In the genomic region with DNA sequence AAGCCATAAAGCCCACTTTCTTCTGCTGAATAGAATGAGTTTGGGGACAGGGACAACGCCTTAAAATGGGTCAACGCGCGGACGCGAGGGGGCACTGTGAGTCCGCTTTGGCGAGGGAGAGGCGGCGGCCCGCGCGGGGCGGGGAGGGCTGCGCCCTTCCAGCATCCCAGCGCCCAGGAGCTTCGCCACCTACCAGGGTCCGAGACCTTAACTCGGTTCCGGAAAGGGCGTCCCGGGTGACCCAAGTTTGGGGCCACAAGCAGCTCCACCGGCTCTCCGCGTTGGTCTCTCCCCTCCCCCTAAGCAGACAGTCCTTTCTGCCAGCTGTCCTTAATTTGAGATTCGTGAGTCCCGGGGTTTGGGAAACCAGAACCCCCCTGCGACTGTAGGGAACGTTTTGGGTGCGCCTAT, we compare ENCODE assay signal across 1 cellular context.
TF ChIP-seq lines count a peak whose summit lies in the region.

No MANE protein-coding gene starts in this region.

TF ChIP-seq in HEK293, 187 proteins besides CTCF, POLR2A, EP300 and RAD21 (continued from another document and continues in another):
- peak; percentile 59 for TF ChIP-seq ZBTB10 (tag by site-specific recombination; IDR thresholded peaks at IDR 0.05)
- 0 out of 2 replicates have a peak, but pooled peaks have one; percentile 16 for TF ChIP-seq BCL11B (tag by site-specific recombination; IDR thresholded peaks at IDR 0.05; ENCODE audit: low read depth)
- TF ChIP-seq KLF1 (tag by site-specific recombination; IDR thresholded peaks at IDR 0.05) = peak; percentile 51
- TF ChIP-seq ZBTB8A (tag by site-specific recombination; IDR thresholded peaks at IDR 0.05) = peak; percentile 96
- TF ChIP-seq ZNF501 (tag by site-specific recombination; IDR thresholded peaks at IDR 0.05) = peak; percentile 39; the same call in 1 of the 2 replicates
- TF ChIP-seq ZNF211 (tag by site-specific recombination; IDR thresholded peaks at IDR 0.05; ENCODE audit: low read depth) = no peak
- TF ChIP-seq YY2 (tag by site-specific recombination; IDR thresholded peaks at IDR 0.05) = no peak
- TF ChIP-seq, protein P1, sequence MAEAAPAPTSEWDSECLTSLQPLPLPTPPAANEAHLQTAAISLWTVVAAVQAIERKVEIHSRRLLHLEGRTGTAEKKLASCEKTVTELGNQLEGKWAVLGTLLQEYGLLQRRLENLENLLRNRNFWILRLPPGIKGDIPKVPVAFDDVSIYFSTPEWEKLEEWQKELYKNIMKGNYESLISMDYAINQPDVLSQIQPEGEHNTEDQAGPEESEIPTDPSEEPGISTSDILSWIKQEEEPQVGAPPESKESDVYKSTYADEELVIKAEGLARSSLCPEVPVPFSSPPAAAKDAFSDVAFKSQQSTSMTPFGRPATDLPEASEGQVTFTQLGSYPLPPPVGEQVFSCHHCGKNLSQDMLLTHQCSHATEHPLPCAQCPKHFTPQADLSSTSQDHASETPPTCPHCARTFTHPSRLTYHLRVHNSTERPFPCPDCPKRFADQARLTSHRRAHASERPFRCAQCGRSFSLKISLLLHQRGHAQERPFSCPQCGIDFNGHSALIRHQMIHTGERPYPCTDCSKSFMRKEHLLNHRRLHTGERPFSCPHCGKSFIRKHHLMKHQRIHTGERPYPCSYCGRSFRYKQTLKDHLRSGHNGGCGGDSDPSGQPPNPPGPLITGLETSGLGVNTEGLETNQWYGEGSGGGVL (tag by site-specific recombination; IDR thresholded peaks at IDR 0.05) = no peak
- TF ChIP-seq, protein P2, sequence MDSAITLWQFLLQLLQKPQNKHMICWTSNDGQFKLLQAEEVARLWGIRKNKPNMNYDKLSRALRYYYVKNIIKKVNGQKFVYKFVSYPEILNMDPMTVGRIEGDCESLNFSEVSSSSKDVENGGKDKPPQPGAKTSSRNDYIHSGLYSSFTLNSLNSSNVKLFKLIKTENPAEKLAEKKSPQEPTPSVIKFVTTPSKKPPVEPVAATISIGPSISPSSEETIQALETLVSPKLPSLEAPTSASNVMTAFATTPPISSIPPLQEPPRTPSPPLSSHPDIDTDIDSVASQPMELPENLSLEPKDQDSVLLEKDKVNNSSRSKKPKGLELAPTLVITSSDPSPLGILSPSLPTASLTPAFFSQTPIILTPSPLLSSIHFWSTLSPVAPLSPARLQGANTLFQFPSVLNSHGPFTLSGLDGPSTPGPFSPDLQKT (IDR thresholded peaks at IDR 0.05; ENCODE audit: borderline replicate concordance, low read depth, low read length) = no peak
- TF ChIP-seq ZNF2 (tag by site-specific recombination; IDR thresholded peaks at IDR 0.05) = 0 out of 2 replicates have a peak, but pooled peaks have one; percentile 49
- TF ChIP-seq, protein P3, sequence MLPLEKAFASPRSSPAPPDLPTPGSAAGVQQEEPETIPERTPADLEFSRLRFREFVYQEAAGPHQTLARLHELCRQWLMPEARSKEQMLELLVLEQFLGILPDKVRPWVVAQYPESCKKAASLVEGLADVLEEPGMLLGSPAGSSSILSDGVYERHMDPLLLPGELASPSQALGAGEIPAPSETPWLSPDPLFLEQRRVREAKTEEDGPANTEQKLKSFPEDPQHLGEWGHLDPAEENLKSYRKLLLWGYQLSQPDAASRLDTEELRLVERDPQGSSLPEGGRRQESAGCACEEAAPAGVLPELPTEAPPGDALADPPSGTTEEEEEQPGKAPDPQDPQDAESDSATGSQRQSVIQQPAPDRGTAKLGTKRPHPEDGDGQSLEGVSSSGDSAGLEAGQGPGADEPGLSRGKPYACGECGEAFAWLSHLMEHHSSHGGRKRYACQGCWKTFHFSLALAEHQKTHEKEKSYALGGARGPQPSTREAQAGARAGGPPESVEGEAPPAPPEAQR (tag by site-specific recombination; IDR thresholded peaks at IDR 0.05) = no peak
- TF ChIP-seq ZNF777 (tag by site-specific recombination; IDR thresholded peaks at IDR 0.05; ENCODE audit: borderline replicate concordance) = no peak
- no peak for TF ChIP-seq PBX3 (CRISPR knock-in tag; IDR thresholded peaks at IDR 0.05)
- TF ChIP-seq ZNF10 (tag by site-specific recombination; IDR thresholded peaks at IDR 0.05) = 0 out of 2 replicates have a peak, but pooled peaks have one; percentile 14
- TF ChIP-seq ZNF423 (tag by site-specific recombination; IDR thresholded peaks at IDR 0.05) = no peak
- no peak for TF ChIP-seq ZNF266 (tag by site-specific recombination; IDR thresholded peaks at IDR 0.05; ENCODE audit: low read depth)
- peak; percentile 85 for TF ChIP-seq ZNF654 (tag by site-specific recombination; IDR thresholded peaks at IDR 0.05; ENCODE audit: low read depth)
- peak; percentile 51; the same call in 1 of the 2 replicates for TF ChIP-seq ZNF660 (tag by site-specific recombination; IDR thresholded peaks at IDR 0.05)
- TF ChIP-seq ZNF776 (tag by site-specific recombination; IDR thresholded peaks at IDR 0.05; ENCODE audit: borderline replicate concordance) = no peak
- peak; percentile 42; the same call in 1 of the 2 replicates for TF ChIP-seq ZNF76 (tag by site-specific recombination; IDR thresholded peaks at IDR 0.05; ENCODE audit: borderline replicate concordance, low read depth)
- TF ChIP-seq, protein P4, sequence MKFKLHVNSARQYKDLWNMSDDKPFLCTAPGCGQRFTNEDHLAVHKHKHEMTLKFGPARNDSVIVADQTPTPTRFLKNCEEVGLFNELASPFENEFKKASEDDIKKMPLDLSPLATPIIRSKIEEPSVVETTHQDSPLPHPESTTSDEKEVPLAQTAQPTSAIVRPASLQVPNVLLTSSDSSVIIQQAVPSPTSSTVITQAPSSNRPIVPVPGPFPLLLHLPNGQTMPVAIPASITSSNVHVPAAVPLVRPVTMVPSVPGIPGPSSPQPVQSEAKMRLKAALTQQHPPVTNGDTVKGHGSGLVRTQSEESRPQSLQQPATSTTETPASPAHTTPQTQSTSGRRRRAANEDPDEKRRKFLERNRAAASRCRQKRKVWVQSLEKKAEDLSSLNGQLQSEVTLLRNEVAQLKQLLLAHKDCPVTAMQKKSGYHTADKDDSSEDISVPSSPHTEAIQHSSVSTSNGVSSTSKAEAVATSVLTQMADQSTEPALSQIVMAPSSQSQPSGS (tag by site-specific recombination; IDR thresholded peaks at IDR 0.05; ENCODE audit: low read depth) = no peak
- no peak for TF ChIP-seq MEIS1 (CRISPR knock-in tag; IDR thresholded peaks at IDR 0.05; ENCODE audit: borderline replicate concordance)
- TF ChIP-seq ZNF302 (tag by site-specific recombination; IDR thresholded peaks at IDR 0.05; ENCODE audit: low read depth) = no peak
- no peak for TF ChIP-seq ZNF791 (tag by site-specific recombination; IDR thresholded peaks at IDR 0.05)
- TF ChIP-seq ZNF133 (tag by site-specific recombination; IDR thresholded peaks at IDR 0.05) = no peak
- TF ChIP-seq ZEB2 (tag by site-specific recombination; IDR thresholded peaks at IDR 0.05) = peak; percentile 44; the same call in 1 of the 2 replicates
- TF ChIP-seq ZNF221 (tag by site-specific recombination; IDR thresholded peaks at IDR 0.05; ENCODE audit: borderline replicate concordance) = no peak
- peak; percentile 74; the same call in 1 of the 2 replicates for TF ChIP-seq ZNF561 (tag by site-specific recombination; IDR thresholded peaks at IDR 0.05; ENCODE audit: borderline replicate concordance)
- 0 out of 2 replicates have a peak, but pooled peaks have one; percentile 53 for TF ChIP-seq ZFP37 (tag by site-specific recombination; IDR thresholded peaks at IDR 0.05)
- no peak for TF ChIP-seq ZNF274 (IDR thresholded peaks at IDR 0.05; ENCODE audit: low read length)
- no peak for TF ChIP-seq ZNF274 (tag by site-specific recombination; IDR thresholded peaks at IDR 0.05; ENCODE audit: borderline replicate concordance)
- peak; percentile 77; the same call in 1 of the 2 replicates for TF ChIP-seq KLF7 (tag by site-specific recombination; IDR thresholded peaks at IDR 0.05; ENCODE audit: borderline replicate concordance)
- no peak for TF ChIP-seq KLF10 (tag by site-specific recombination; IDR thresholded peaks at IDR 0.05)
- TF ChIP-seq ZNF449 (tag by site-specific recombination; IDR thresholded peaks at IDR 0.05) = no peak
- TF ChIP-seq ZBTB48 (tag by site-specific recombination; IDR thresholded peaks at IDR 0.05) = peak; percentile 25; the same call in 1 of the 2 replicates
- peak; percentile 49; the same call in 1 of the 2 replicates for TF ChIP-seq ZNF341 (tag by site-specific recombination; IDR thresholded peaks at IDR 0.05; ENCODE audit: low read depth)
- no peak for TF ChIP-seq WT1 (tag by site-specific recombination; IDR thresholded peaks at IDR 0.05)
- TF ChIP-seq, protein P5, sequence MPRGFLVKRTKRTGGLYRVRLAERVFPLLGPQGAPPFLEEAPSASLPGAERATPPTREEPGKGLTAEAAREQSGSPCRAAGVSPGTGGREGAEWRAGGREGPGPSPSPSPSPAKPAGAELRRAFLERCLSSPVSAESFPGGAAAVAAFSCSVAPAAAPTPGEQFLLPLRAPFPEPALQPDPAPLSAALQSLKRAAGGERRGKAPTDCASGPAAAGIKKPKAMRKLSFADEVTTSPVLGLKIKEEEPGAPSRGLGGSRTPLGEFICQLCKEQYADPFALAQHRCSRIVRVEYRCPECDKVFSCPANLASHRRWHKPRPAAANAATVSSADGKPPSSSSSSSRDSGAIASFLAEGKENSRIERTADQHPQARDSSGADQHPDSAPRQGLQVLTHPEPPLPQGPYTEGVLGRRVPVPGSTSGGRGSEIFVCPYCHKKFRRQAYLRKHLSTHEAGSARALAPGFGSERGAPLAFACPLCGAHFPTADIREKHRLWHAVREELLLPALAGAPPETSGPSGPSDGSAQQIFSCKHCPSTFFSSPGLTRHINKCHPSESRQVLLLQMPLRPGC (tag by site-specific recombination; IDR thresholded peaks at IDR 0.05) = no peak
- no peak for TF ChIP-seq ZNF350 (tag by site-specific recombination; IDR thresholded peaks at IDR 0.05)
- no peak for TF ChIP-seq ZNF677 (tag by site-specific recombination; IDR thresholded peaks at IDR 0.05)
- TF ChIP-seq GFI1B (tag by site-specific recombination; IDR thresholded peaks at IDR 0.05) = no peak
- no peak for TF ChIP-seq ZNF571 (tag by site-specific recombination; IDR thresholded peaks at IDR 0.05)
- TF ChIP-seq IKZF3 (tag by site-specific recombination; IDR thresholded peaks at IDR 0.05) = peak; percentile 47; the same call in 1 of the 2 replicates
- no peak for TF ChIP-seq ZFP3 (tag by site-specific recombination; IDR thresholded peaks at IDR 0.05; ENCODE audit: low read depth)
- peak; percentile 81 for TF ChIP-seq PATZ1 (tag by site-specific recombination; IDR thresholded peaks at IDR 0.05)
